1 cellular context compared by ENCODE assay signal in genomic region chr11:62831520-62832345, GRCh38.
TF ChIP-seq lines count a peak whose summit lies in the region.

TSS of gene STX5 (minus strand) at chr11:62832051. CDS start at chr11:62831243, 808 bp downstream.

TF ChIP-seq in K562, 482 proteins besides CTCF, POLR2A, EP300 and RAD21 (continued from another document):
- TF ChIP-seq THAP12 (CRISPR knock-in tag; IDR thresholded peaks at IDR 0.05) (peak; percentile 39; the same call in 1 of the 2 replicates), MTA2 (IDR thresholded peaks at IDR 0.05; ENCODE audit: low read depth) (no peak), KLF13 (tag; IDR thresholded peaks at IDR 0.05; ENCODE audit: borderline replicate concordance, low read depth) (peak; percentile 17; the same call in 1 of the 2 replicates), GTF2F1 (IDR thresholded peaks at IDR 0.05; ENCODE audit: low read depth, low read length) (peak; percentile 39; the same call in 1 of the 2 replicates), ZNF561 (CRISPR knock-in tag; conservative IDR thresholded peaks at IDR 0.05) (no peak), ZNF408 (CRISPR knock-in tag; IDR thresholded peaks at IDR 0.05; ENCODE audit: low read depth) (no peak), MNT (conservative IDR thresholded peaks at IDR 0.05) (peak; percentile 75 to 88), CBFB (CRISPR knock-in tag; IDR thresholded peaks at IDR 0.05) (0 out of 2 replicates have a peak, but pooled peaks have one; percentile 53), ARID4B (CRISPR knock-in tag; IDR thresholded peaks at IDR 0.05) (peak; percentile 10; the same call in 1 of the 2 replicates), NEUROD1 (IDR thresholded peaks at IDR 0.05; ENCODE audit: borderline replicate concordance, low read depth, low read length, partially characterized antibody) (peak; percentile 72), PKNOX1 (IDR thresholded peaks at IDR 0.05) (peak; percentile 100), ZNF444 (CRISPR knock-in tag; IDR thresholded peaks at IDR 0.05) (no peak), POLR2G (IDR thresholded peaks at IDR 0.05; ENCODE audit: low read depth, low read length) (peak; percentile 96), KAT7 (CRISPR knock-in tag; IDR thresholded peaks at IDR 0.05; ENCODE audit: borderline replicate concordance) (peak; percentile 97), ATF3 (IDR thresholded peaks at IDR 0.05) (peak; percentile 75), ATF3 (CRISPR knock-in tag; conservative IDR thresholded peaks at IDR 0.05) (no peak; the same call in 1 of the 2 replicates), EP400 (IDR thresholded peaks at IDR 0.05) (peak; percentile 99), SMAD2 (IDR thresholded peaks at IDR 0.05; ENCODE audit: low read depth, low read length) (no peak), ELK3 (CRISPR knock-in tag; IDR thresholded peaks at IDR 0.05) (no peak), LARP7 (IDR thresholded peaks at IDR 0.05) (peak; percentile 57; the same call in 1 of the 2 replicates), HEY1 (CRISPR knock-in tag; IDR thresholded peaks at IDR 0.05; ENCODE audit: borderline replicate concordance) (no peak)
